ENCODE assay signal across 23 cellular contexts in the genomic region with DNA sequence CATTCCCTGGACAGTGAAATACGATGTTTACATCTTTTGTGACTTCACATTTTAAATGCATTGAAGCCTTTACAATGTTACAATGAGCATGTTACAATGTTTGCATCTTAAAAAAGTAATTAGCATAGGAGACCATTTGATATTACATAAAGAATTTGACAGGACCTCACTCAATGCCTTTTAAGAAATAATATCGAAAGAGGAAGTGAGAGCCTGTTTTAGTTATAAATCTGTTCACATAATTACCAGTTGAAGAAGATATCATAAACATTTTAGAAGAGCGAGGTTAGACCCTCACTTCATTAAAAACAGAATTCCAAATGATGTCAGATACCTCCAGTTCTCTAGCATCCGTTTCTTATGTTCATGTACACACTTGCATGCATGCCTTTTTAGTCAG.
DNase-seq lines count a peak whose midpoint lies in the region; ATAC-seq and TF ChIP-seq lines count a peak whose summit lies in the region.
"Had no signal": no experiment of that assay in that cellular context is flagged by ENCODE, and none has a peak within 500 bp of the region (broad histone marks: within the 10 kb centered on the region; RNA-seq: fewer than 3 reads in every experiment).

No MANE protein-coding gene starts in this region.

- H3K9me3 ChIP-seq in OCI-LY3 (ENCODE audit: insufficient read depth, low read length) (no peaks in the 10 kb centered on the region), Caco-2 (no peaks in the 10 kb centered on the region)
- H3K9me3 ChIP-seq: SJSA1 had no signal

- intact Hi-C loops in Caco-2 (cut with micrococcal nuclease; ENCODE audit: unreplicated experiment) = no loop called here

- H3K4me3 Mint-ChIP-seq in Caco-2 (ENCODE audit: unreplicated experiment) = no peak overlapping the region
- H3K4me3 Mint-ChIP-seq: CD4-positive, CD25-positive, alpha-beta regulatory T cell had no signal

- BruUV-seq in Caco-2 (replicated peaks; lab: Mats Ljungman, UMichigan) = no TSS peak

- H3K79me2 ChIP-seq in OCI-LY3 (ENCODE audit: low read length) = no peaks in the 10 kb centered on the region

- H3K4me2 ChIP-seq in OCI-LY3 (ENCODE audit: low read length) = peak overlapping the region; percentile 44
- H3K4me2 ChIP-seq: PC-9 had no signal

- no peak overlapping the region for H3K27ac ChIP-seq in OCI-LY3 (ENCODE audit: low read length)
- H3K27ac ChIP-seq: GM23248, PC-9, SJSA1 had no signal

- H3K4me3 ChIP-seq in OCI-LY3 (ENCODE audit: low read length) (no peak overlapping the region), Caco-2 (ENCODE audit: low read depth, low read length) (no peak overlapping the region)
- H3K4me3 ChIP-seq: GM23248, PC-9, SJSA1 had no signal

- H2AFZ ChIP-seq in OCI-LY3 (ENCODE audit: low read depth, low read length) = no peak overlapping the region
- H2AFZ ChIP-seq: GM23248, PC-9 had no signal

- peak; percentile 55 for ATAC-seq in GM21367 (IDR thresholded peaks at IDR 0.05; ENCODE audit: unreplicated experiment)
- ATAC-seq: HepG2, Right ventricle myocardium inferior had no signal

- H3K36me3 Mint-ChIP-seq in Caco-2 (ENCODE audit: insufficient read depth, unreplicated experiment) = no peaks in the 10 kb centered on the region

- CTCF ChIA-PET in Caco-2 (lab: Charles Lee) = no interaction called here

- H3K27me3 Mint-ChIP-seq in Caco-2 (ENCODE audit: insufficient read depth, unreplicated experiment) = peaks cover 3% of the 10 kb centered on the region
- H3K27me3 Mint-ChIP-seq: CD4-positive, CD25-positive, alpha-beta regulatory T cell had no signal

- DNase-seq in NOMO-1 treated with DMSO at 0.1 percent for 48 hours (lab: John Stamatoyannopoulos, UW; ENCODE audit: unreplicated experiment) (peak; percentile 66), NOMO-1 treated with dmso at 0.1 percent for 144 hours (lab: John Stamatoyannopoulos, UW; ENCODE audit: unreplicated experiment) (no peak), NCI-H2196 treated with DMSO at 0.1 percent for 48 hours (lab: John Stamatoyannopoulos, UW; ENCODE audit: unreplicated experiment) (no peak), Caco-2 (no peak), NCI-H1694 treated with DMSO at 0.1 percent for 48 hours (lab: John Stamatoyannopoulos, UW) (no peak), SIG-M5 treated with dmso at 0.1 percent for 504 hours (lab: John Stamatoyannopoulos, UW; ENCODE audit: unreplicated experiment) (no peak)
- DNase-seq: 8988T; ACHN; CD4-positive, CD25-positive, alpha-beta regulatory T cell; GM23248; H7; Kasumi-1; NCI-H1694; NCI-H2081; NCI-H226; NCI-H510A; NCI-H69; PC-9 had no signal

- H3K9me3 Mint-ChIP-seq in Caco-2 (ENCODE audit: unreplicated experiment) = no peaks in the 10 kb centered on the region
- H3K9me3 Mint-ChIP-seq: CD4-positive, CD25-positive, alpha-beta regulatory T cell had no signal

- H4K20me1 ChIP-seq in OCI-LY3 (ENCODE audit: insufficient read depth, low read length) = peaks cover 5% of the 10 kb centered on the region; the same call in 1 of the 2 replicates

- TF ChIP-seq CTCF in OCI-LY3 (IDR thresholded peaks at IDR 0.05; ENCODE audit: low read depth, low read length) = no peak
- TF ChIP-seq CTCF in Caco-2 (IDR thresholded peaks at IDR 0.05; ENCODE audit: insufficient read depth in 1 of 2, low read depth in 1 of 2, low read length in 1 of 2, severe bottlenecking in 1 of 2, unreplicated experiment in 1 of 2) = no peak

- POLR2A ChIA-PET in Caco-2 (lab: Charles Lee) = no interaction called here

- H3K9ac ChIP-seq in OCI-LY3 (ENCODE audit: low read length) = no peak overlapping the region
- H3K9ac ChIP-seq: GM23248 had no signal

- H3K27me3 ChIP-seq in OCI-LY3 (ENCODE audit: low read depth, low read length) = no peaks in the 10 kb centered on the region
- no peaks in the 10 kb centered on the region; the same call in 1 of the 2 replicates for H3K27me3 ChIP-seq in Caco-2 (replicated peaks; ENCODE audit: control insufficient read depth, insufficient read depth, low read length)
- H3K27me3 ChIP-seq: SJSA1 had no signal

- no peaks in the 10 kb centered on the region for H3K4me1 Mint-ChIP-seq in Caco-2 (ENCODE audit: low read depth, unreplicated experiment)

- H3K36me3 ChIP-seq in OCI-LY3 (replicated peaks; ENCODE audit: low read depth, low read length) (no peaks in the 10 kb centered on the region), Caco-2 (ENCODE audit: control insufficient read depth, insufficient read depth, low read length) (no peaks in the 10 kb centered on the region)
- H3K36me3 ChIP-seq: SJSA1 had no signal

- H3K4me1 ChIP-seq in OCI-LY3 (ENCODE audit: low read length) (peaks cover 18% of the 10 kb centered on the region), Caco-2 (no peaks in the 10 kb centered on the region)
- H3K4me1 ChIP-seq: SJSA1 had no signal

- no peak overlapping the region for H3K27ac Mint-ChIP-seq in Caco-2 (ENCODE audit: unreplicated experiment)
